Comparison of ENCODE assay signal across 8 cellular contexts in the genomic region with DNA sequence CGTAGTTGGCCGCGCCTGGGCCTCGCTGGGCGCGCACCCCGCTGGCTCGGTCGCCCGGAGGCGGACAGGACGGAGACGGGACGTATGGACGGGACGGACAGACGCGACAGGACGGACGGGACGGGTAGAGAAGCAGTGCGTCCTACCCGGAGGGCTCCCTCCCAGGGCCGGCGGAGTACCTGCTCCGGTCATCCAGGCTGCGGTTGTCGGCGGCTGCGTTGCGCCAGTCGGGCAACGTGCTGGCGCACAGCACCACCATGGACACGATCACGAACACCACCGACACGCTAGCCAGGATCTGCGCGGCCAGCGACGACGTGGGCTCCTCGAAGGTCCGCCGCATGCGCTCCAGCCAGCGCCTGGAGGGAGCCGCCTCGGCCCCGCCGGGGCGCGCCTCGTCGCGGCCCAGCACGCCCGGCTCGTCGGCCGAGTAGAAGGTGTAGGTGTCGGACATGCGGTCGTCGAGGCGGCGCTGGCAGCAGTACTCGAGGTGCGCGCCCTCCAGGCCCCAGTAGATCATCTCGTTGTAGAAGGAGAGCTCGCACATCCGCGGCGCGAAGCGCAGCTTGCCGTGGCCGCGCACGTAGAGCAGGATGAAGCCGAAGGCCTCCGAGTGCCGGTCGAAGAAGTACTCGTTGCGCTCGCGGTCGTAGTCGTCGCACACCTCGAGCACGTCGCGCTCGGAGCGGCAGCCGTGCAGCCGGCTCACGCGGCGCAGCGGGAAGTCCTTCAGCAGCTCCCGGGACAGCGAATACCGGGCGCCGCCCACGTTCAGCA. TPM values are rescaled to one million over a fixed set of nuclear protein-coding genes. Genes with fewer than 3 reads are reported as not detected.
DNase-seq lines count a peak whose midpoint lies in the region; FAIRE-seq and TF ChIP-seq lines count a peak whose summit lies in the region.

No MANE protein-coding gene starts in this region.

- WGBS in H9 (ENCODE audit: extremely low coverage, insufficient read length, low lambda C conversion rate) = no CpG with 5 or more reads among the region's 111 CpGs

- H3K27ac ChIP-seq in H9 (ENCODE audit: insufficient read length, low read depth, low read length) (no peak overlapping the region), colonic mucosa (no peak overlapping the region), neural progenitor cell (no peak overlapping the region)

- H3K36me3 ChIP-seq in colonic mucosa (no peaks in the 10 kb centered on the region), neural progenitor cell (no peaks in the 10 kb centered on the region)

- H3K4me3 Mint-ChIP-seq in H9 (peak overlapping the region; percentile 83 to 89), neural progenitor cell (peak overlapping the region; percentile 84)
- H3K4me3 Mint-ChIP-seq in T-helper 1 cell treated with Interleukin-12 subunit alpha and Interleukin-12 subunit beta and Interleukin-4 antibody, amounts not matched to agents 30 μg/mL and 1 μg/mL, for 36 hours = peak overlapping the region; percentile 51

- no peak overlapping the region for H4K5ac ChIP-seq in H9 (ENCODE audit: insufficient read length, low read depth, low read length)

- H3K4me3 ChIP-seq in colonic mucosa (peak overlapping the region; percentile 53), neural progenitor cell (peak overlapping the region; percentile 70)

- H3K4ac ChIP-seq in H9 (ENCODE audit: low read depth, low read length) = no peak overlapping the region

- H2BK15ac ChIP-seq in H9 (ENCODE audit: low read depth, low read length) = no peak overlapping the region

- FAIRE-seq in RCC 7860 (lab: Jason Lieb, UNC) = no peak

- no peaks in the 10 kb centered on the region for H3K79me1 ChIP-seq in H9 (ENCODE audit: insufficient read depth, low read depth, low read length, poor library complexity, severe bottlenecking)

- H3K36me3 Mint-ChIP-seq in H9 (ENCODE audit: insufficient read depth in 1 of 3, low read depth in 3 of 3) (peaks cover 6 to 34% (median 13%) of the 10 kb centered on the region in 3 experiments; a peak in 5 of 7 replicates), neural progenitor cell (no peaks in the 10 kb centered on the region)
- H3K36me3 Mint-ChIP-seq in T-helper 1 cell treated with Interleukin-12 subunit alpha and Interleukin-12 subunit beta and Interleukin-4 antibody, amounts not matched to agents 30 μg/mL and 1 μg/mL, for 36 hours (ENCODE audit: low read depth) = no peaks in the 10 kb centered on the region

- H3K23me2 ChIP-seq in H9 (ENCODE audit: insufficient read length, low read depth, low read length, poor library complexity, severe bottlenecking) = peaks cover 23% of the 10 kb centered on the region

- no peak overlapping the region for H4K91ac ChIP-seq in H9 (ENCODE audit: insufficient read length, low read depth, low read length)

- H4K20me1 ChIP-seq in H9 (ENCODE audit: control insufficient read depth, insufficient read depth, insufficient read length) = no peaks in the 10 kb centered on the region
- H4K20me1 ChIP-seq in neural progenitor cell (ENCODE audit: low read depth) = no peaks in the 10 kb centered on the region

- peaks cover 28% of the 10 kb centered on the region for H3F3A ChIP-seq in neural progenitor cell (ENCODE audit: low read depth)

- intact Hi-C loops in colonic mucosa (cut with DNase I) = no loop called here

- H3K23ac ChIP-seq in H9 (ENCODE audit: insufficient read length, low read depth, low read length) = no peak overlapping the region

- H3K79me2 ChIP-seq in H9 (ENCODE audit: insufficient read depth, low read length) (peaks cover 2% of the 10 kb centered on the region; the same call in 1 of the 2 replicates), neural progenitor cell (ENCODE audit: low read depth) (peaks cover 52% of the 10 kb centered on the region)

- H2BK12ac ChIP-seq in H9 (ENCODE audit: insufficient read length, low read depth, low read length) = no peak overlapping the region

- no peak overlapping the region for H4K8ac ChIP-seq in H9 (replicated peaks; ENCODE audit: insufficient read length, low read depth, low read length)

- H3K4me2 ChIP-seq in H9 (ENCODE audit: insufficient read depth, insufficient read length, low read length) (peak overlapping the region; percentile 71), neural progenitor cell (peak overlapping the region; percentile 97)

- no peak overlapping the region for H3K18ac ChIP-seq in H9 (ENCODE audit: insufficient read length, low read depth, low read length)

- no peak overlapping the region for H2BK20ac ChIP-seq in H9 (ENCODE audit: low read depth, low read length, poor library complexity, severe bottlenecking)

- DNase-seq in H9 = peak; percentile 58
- peak; percentile 39 for DNase-seq in colonic mucosa
- peak; percentile 79 for DNase-seq in neural progenitor cell (ENCODE audit: low spot score)
- DNase-seq in RCC 7860 (ENCODE audit: low spot score) = no peak
- DNase-seq in GF-D8 (lab: John Stamatoyannopoulos, UW) = no peak
- no peak for DNase-seq in hepatic stellate cell (ENCODE audit: low spot score)
- DNase-seq in AML-193 (lab: John Stamatoyannopoulos, UW) = no peak

- 0 out of 2 replicates have a peak overlapping the region, but pooled peaks have one; percentile 4 for H3K14ac ChIP-seq in H9 (ENCODE audit: insufficient read depth, low read length)

- no peak overlapping the region for H2AFZ ChIP-seq in H9 (ENCODE audit: low read length)
- H2AFZ ChIP-seq in neural progenitor cell (replicated peaks) = peak overlapping the region; percentile 97

- H3K9me3 ChIP-seq in H9 (ENCODE audit: control insufficient read depth, low read depth, low read length) (no peaks in the 10 kb centered on the region), colonic mucosa (no peaks in the 10 kb centered on the region), neural progenitor cell (ENCODE audit: low read depth) (no peaks in the 10 kb centered on the region)

- H3K4me1 Mint-ChIP-seq in H9 (peaks cover 38 to 45% of the 10 kb centered on the region in 2 experiments), neural progenitor cell (peaks cover 10% of the 10 kb centered on the region)
- peaks cover 5% of the 10 kb centered on the region for H3K4me1 Mint-ChIP-seq in T-helper 1 cell treated with Interleukin-12 subunit alpha and Interleukin-12 subunit beta and Interleukin-4 antibody, amounts not matched to agents 30 μg/mL and 1 μg/mL, for 36 hours (ENCODE audit: low read depth)

- no peak for TF ChIP-seq CTCF in H9 (conservative IDR thresholded peaks at IDR 0.05)
- no peak for TF ChIP-seq CTCF in colonic mucosa (IDR thresholded peaks at IDR 0.05)
- no peak for TF ChIP-seq CTCF in neural progenitor cell (IDR thresholded peaks at IDR 0.05)

- peaks cover 1% of the 10 kb centered on the region; the same call in 1 of the 2 replicates for H3K4me1 ChIP-seq in H9 (ENCODE audit: insufficient read depth, low read length)
- H3K4me1 ChIP-seq in colonic mucosa = no peaks in the 10 kb centered on the region
- H3K4me1 ChIP-seq in neural progenitor cell = peaks cover 26% of the 10 kb centered on the region

- H2BK5ac ChIP-seq in H9 (ENCODE audit: insufficient read length, low read length) = no peak overlapping the region

- H3K9me3 Mint-ChIP-seq in H9 (no peaks in the 10 kb centered on the region; a peak in 1 of 5 replicates), neural progenitor cell (no peaks in the 10 kb centered on the region)
- H3K9me3 Mint-ChIP-seq in T-helper 1 cell treated with Interleukin-12 subunit alpha and Interleukin-12 subunit beta and Interleukin-4 antibody, amounts not matched to agents 30 μg/mL and 1 μg/mL, for 36 hours = no peaks in the 10 kb centered on the region

- H3K27ac Mint-ChIP-seq in H9 (0 out of 7 replicates have a peak overlapping the region, but pooled peaks of 2 of the 3 experiments have one; percentile 30 to 39), neural progenitor cell (no peak overlapping the region)
- H3K27ac Mint-ChIP-seq in T-helper 1 cell treated with Interleukin-12 subunit alpha and Interleukin-12 subunit beta and Interleukin-4 antibody, amounts not matched to agents 30 μg/mL and 1 μg/mL, for 36 hours = no peak overlapping the region

- H3K9ac ChIP-seq in H9 (ENCODE audit: extremely low read depth, insufficient read length, low read length) (peak overlapping the region; percentile 3), colonic mucosa (ENCODE audit: low read depth in 2 of 2, low read length in 2 of 2) (peak overlapping the region; percentile 54 to 70), neural progenitor cell (no peak overlapping the region)

- no peak overlapping the region for H3T11ph ChIP-seq in H9 (ENCODE audit: low read length)

- peaks cover 16% of the 10 kb centered on the region for H3K27me3 Mint-ChIP-seq in H9 (ENCODE audit: low read depth)
- H3K27me3 Mint-ChIP-seq in T-helper 1 cell treated with Interleukin-12 subunit alpha and Interleukin-12 subunit beta and Interleukin-4 antibody, amounts not matched to agents 30 μg/mL and 1 μg/mL, for 36 hours (ENCODE audit: low read depth) = peaks cover 55% of the 10 kb centered on the region
- H3K27me3 Mint-ChIP-seq in neural progenitor cell (ENCODE audit: insufficient read depth, low read depth) = peaks cover 22% of the 10 kb centered on the region

- H2BK120ac ChIP-seq in H9 (ENCODE audit: low read depth, low read length, poor library complexity, severe bottlenecking) = no peak overlapping the region

- H3K56ac ChIP-seq in H9 (ENCODE audit: insufficient read length, low read depth, low read length) = no peak overlapping the region

- H3K27me3 ChIP-seq in H9 (ENCODE audit: insufficient read depth, low read length) (peaks cover 2% of the 10 kb centered on the region; the same call in 1 of the 2 replicates), colonic mucosa (peaks cover 9% of the 10 kb centered on the region), neural progenitor cell (peaks cover 38% of the 10 kb centered on the region)

- no peak overlapping the region for H2AK5ac ChIP-seq in H9 (ENCODE audit: insufficient read length, low read length)

RNA-seq across cellular contexts. Expression of gene KCNG3, which starts 0.9 kb away (rescaled TPM):
- 16.5 and 17.0 TPM in 2 replicates for total RNA-seq in H9 (2021)
- 1 to 10 TPM; 2.5 to 2.7 TPM for total RNA-seq in colonic mucosa
- total RNA-seq in neural progenitor cell (ENCODE audit: low replicate concordance) = 6.8 and 7.8 TPM in 2 replicates

Comparison
In these comparisons a context has a peak if more than half of its experiments do, and no peak if none do; other contexts are left out.
1. DNase-seq: peak in H9 (single experiment), colonic mucosa (single experiment) and neural progenitor cell (single experiment); none in RCC 7860 (single experiment), GF-D8 (single experiment), hepatic stellate cell (single experiment) and AML-193 (0 of 2).
2. H3K27ac Mint-ChIP-seq: peak in H9 (2 of 3); none in T-helper 1 cell treated with Interleukin-12 subunit alpha and Interleukin-12 subunit beta and Interleukin-4 antibody, amounts not matched to agents 30 μg/mL and 1 μg/mL, for 36 hours (single experiment) and neural progenitor cell (single experiment).
3. Peak in every context shown above with its lines, with median percentiles within 50 percentile points of each other: H3K4me3 Mint-ChIP-seq.